ENCODE assay signal across 8 cellular contexts in genomic region chr2:126777620-126777978, GRCh38.
A peak's percentile ranks its signal among the peaks of the same experiment; 100 is the strongest.
DNase-seq lines count a peak whose midpoint lies in the region; ATAC-seq and TF ChIP-seq lines count a peak whose summit lies in the region.

No MANE protein-coding gene starts in this region.

- intact Hi-C loops in dorsolateral prefrontal cortex (cut with DNase I), result loop anchor here (2.0 to 5.0 kb wide), 3 partner anchors 195 to 1033 kb away; no protein-coding TSS in a partner anchor

- no peak for DNase-seq in stimulated activated naive CD8-positive, alpha-beta T cell treated with anti-CD3 and anti-CD28 coated beads, Interleukin-15, Interleukin-2, amounts not matched to agents 100 U/mL and 50 U/mL, for 24 hours
- DNase-seq in dorsolateral prefrontal cortex (no peak), putamen (ENCODE audit: low spot score) (no peak), GM03348 (ENCODE audit: low spot score) (no peak), HPDE6-E6E7 (ENCODE audit: extremely low spot score) (no peak)

- peaks cover 8% of the 10 kb centered on the region for H3K4me1 Mint-ChIP-seq in stimulated activated naive CD8-positive, alpha-beta T cell treated with anti-CD3 and anti-CD28 coated beads, Interleukin-15, Interleukin-2, amounts not matched to agents 100 ng/mL and 50 ng/mL, for 24 hours (ENCODE audit: low read depth)

- no peak for ATAC-seq in stimulated activated naive CD8-positive, alpha-beta T cell treated with anti-CD3 and anti-CD28 coated beads, Interleukin-15, Interleukin-2, amounts not matched to agents 100 U/mL and 50 U/mL, for 24 hours
- ATAC-seq in HG03342 (IDR thresholded peaks at IDR 0.05; ENCODE audit: unreplicated experiment) (peak; percentile 24), GM21367 (IDR thresholded peaks at IDR 0.05; ENCODE audit: unreplicated experiment) (no peak)

- H3K9me3 Mint-ChIP-seq in stimulated activated naive CD8-positive, alpha-beta T cell treated with anti-CD3 and anti-CD28 coated beads, Interleukin-15, Interleukin-2, amounts not matched to agents 100 ng/mL and 50 ng/mL, for 24 hours, result no peaks in the 10 kb centered on the region

- peak overlapping the region in 50 of 59 donors; percentile 49 to 84 (median 68) for H3K4me3 ChIP-seq in dorsolateral prefrontal cortex

- no peak overlapping the region for H3K27ac Mint-ChIP-seq in stimulated activated naive CD8-positive, alpha-beta T cell treated with anti-CD3 and anti-CD28 coated beads, Interleukin-15, Interleukin-2, amounts not matched to agents 100 ng/mL and 50 ng/mL, for 24 hours

- peaks cover 0 to 4% (median 0%) of the 10 kb centered on the region in 45 donors for H3K27me3 ChIP-seq in dorsolateral prefrontal cortex

- H3K36me3 Mint-ChIP-seq in stimulated activated naive CD8-positive, alpha-beta T cell treated with anti-CD3 and anti-CD28 coated beads, Interleukin-15, Interleukin-2, amounts not matched to agents 100 ng/mL and 50 ng/mL, for 24 hours (ENCODE audit: low read depth), result no peaks in the 10 kb centered on the region

- peak in 7 of 56 donors; percentile 2 to 34 (median 6) for TF ChIP-seq CTCF in dorsolateral prefrontal cortex (IDR thresholded peaks at IDR 0.05 in 54 of 56, conservative IDR thresholded peaks at IDR 0.05 in 2 of 56; ENCODE audit: low read depth in 1 of 56, partially characterized antibody in 56 of 56)

- peak overlapping the region; percentile 88 for H3K4me3 Mint-ChIP-seq in stimulated activated naive CD8-positive, alpha-beta T cell treated with anti-CD3 and anti-CD28 coated beads, Interleukin-15, Interleukin-2, amounts not matched to agents 100 ng/mL and 50 ng/mL, for 24 hours

- H3K27ac ChIP-seq in dorsolateral prefrontal cortex, result peak overlapping the region in 6 of 59 donors; percentile 37 to 73 (median 57)

- H3K27me3 Mint-ChIP-seq in stimulated activated naive CD8-positive, alpha-beta T cell treated with anti-CD3 and anti-CD28 coated beads, Interleukin-15, Interleukin-2, amounts not matched to agents 100 ng/mL and 50 ng/mL, for 24 hours, result peaks cover 11% of the 10 kb centered on the region
